ENCODE assay signal across 1 cellular context in genomic region chr22:30028731-30029130, GRCh38.
TF ChIP-seq lines count a peak whose summit lies in the region.

No MANE protein-coding gene starts in this region.

TF ChIP-seq in SK-N-SH treated with all-trans-retinoic acid at 6 μM for 48 hours, 23 proteins besides CTCF, POLR2A, EP300 and RAD21 (continued from another document):
- TF ChIP-seq, protein P1, sequence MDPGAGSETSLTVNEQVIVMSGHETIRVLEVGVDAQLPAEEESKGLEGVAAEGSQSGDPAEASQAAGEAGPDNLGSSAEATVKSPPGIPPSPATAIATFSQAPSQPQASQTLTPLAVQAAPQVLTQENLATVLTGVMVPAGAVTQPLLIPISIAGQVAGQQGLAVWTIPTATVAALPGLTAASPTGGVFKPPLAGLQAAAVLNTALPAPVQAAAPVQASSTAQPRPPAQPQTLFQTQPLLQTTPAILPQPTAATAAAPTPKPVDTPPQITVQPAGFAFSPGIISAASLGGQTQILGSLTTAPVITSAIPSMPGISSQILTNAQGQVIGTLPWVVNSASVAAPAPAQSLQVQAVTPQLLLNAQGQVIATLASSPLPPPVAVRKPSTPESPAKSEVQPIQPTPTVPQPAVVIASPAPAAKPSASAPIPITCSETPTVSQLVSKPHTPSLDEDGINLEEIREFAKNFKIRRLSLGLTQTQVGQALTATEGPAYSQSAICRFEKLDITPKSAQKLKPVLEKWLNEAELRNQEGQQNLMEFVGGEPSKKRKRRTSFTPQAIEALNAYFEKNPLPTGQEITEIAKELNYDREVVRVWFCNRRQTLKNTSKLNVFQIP (CRISPR knock-in tag; IDR thresholded peaks at IDR 0.05; ENCODE audit: borderline replicate concordance, low read depth) = no peak
- no peak for TF ChIP-seq RARB (CRISPR knock-in tag; IDR thresholded peaks at IDR 0.05)
- no peak for TF ChIP-seq TCF4 (CRISPR knock-in tag; IDR thresholded peaks at IDR 0.05; ENCODE audit: borderline replicate concordance)
- no peak for TF ChIP-seq CREB5 (CRISPR knock-in tag; IDR thresholded peaks at IDR 0.05; ENCODE audit: low read depth)
- no peak for TF ChIP-seq OSR1 (CRISPR knock-in tag; IDR thresholded peaks at IDR 0.05)
- TF ChIP-seq ZFP3 (CRISPR knock-in tag; IDR thresholded peaks at IDR 0.05) = no peak
- TF ChIP-seq, protein P2, sequence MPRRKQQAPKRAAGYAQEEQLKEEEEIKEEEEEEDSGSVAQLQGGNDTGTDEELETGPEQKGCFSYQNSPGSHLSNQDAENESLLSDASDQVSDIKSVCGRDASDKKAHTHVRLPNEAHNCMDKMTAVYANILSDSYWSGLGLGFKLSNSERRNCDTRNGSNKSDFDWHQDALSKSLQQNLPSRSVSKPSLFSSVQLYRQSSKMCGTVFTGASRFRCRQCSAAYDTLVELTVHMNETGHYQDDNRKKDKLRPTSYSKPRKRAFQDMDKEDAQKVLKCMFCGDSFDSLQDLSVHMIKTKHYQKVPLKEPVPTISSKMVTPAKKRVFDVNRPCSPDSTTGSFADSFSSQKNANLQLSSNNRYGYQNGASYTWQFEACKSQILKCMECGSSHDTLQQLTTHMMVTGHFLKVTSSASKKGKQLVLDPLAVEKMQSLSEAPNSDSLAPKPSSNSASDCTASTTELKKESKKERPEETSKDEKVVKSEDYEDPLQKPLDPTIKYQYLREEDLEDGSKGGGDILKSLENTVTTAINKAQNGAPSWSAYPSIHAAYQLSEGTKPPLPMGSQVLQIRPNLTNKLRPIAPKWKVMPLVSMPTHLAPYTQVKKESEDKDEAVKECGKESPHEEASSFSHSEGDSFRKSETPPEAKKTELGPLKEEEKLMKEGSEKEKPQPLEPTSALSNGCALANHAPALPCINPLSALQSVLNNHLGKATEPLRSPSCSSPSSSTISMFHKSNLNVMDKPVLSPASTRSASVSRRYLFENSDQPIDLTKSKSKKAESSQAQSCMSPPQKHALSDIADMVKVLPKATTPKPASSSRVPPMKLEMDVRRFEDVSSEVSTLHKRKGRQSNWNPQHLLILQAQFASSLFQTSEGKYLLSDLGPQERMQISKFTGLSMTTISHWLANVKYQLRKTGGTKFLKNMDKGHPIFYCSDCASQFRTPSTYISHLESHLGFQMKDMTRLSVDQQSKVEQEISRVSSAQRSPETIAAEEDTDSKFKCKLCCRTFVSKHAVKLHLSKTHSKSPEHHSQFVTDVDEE (CRISPR knock-in tag; IDR thresholded peaks at IDR 0.05) = no peak
